ENCODE assay signal across 8 cellular contexts in the genomic region with DNA sequence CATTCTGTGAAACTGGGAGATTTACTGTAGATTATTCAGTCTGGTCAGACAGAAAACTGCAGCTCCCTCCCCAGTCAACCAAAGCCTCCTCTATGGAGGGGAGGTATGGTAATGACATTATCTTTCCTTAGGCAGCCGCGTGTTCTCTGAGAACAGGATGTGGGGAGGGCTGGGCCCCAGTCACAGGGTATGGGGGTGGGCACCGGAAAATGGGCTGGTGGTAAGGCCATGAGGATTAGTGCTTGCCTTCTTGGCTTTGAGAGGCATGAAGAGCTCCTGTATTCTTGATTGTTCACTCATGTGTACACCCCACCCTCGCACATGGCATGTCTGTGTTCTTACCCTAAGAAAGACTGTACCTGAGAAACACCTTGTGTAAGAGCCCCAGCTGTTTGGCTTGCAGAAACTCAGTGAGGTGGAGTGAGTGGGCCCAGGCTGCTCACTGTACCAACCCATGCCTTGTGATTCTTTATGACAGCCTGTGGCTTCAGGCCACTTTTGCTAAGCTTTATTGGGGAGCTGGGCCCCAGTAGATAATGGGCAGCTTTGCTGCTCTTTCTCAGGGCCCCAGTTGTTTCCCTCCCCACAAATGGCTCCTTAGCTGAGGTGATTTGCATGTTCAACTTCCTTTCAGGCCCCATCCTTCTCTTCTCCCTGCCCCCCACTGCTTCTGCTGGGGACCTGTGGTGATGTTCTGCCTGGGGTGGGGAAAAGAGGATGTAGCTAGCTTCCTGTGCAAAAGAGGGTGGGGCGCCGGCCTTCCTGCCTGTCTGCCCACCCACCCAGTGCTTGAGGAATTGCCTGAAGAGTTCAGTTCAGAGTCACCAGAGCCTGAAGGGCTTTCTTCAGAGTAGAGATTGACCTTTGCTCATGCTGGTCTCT. TPM values are rescaled to one million over a fixed set of nuclear protein-coding genes. Genes with fewer than 3 reads are reported as not detected.
A peak's percentile ranks its signal among the peaks of the same experiment; 100 is the strongest.
DNase-seq lines count a peak whose midpoint lies in the region; ATAC-seq, FAIRE-seq and TF ChIP-seq lines count a peak whose summit lies in the region.

No MANE protein-coding gene starts in this region.

- peak overlapping the region; percentile 46 for H3K9ac ChIP-seq in endothelial cell of umbilical vein (replicated peaks; ENCODE audit: extremely low read depth, insufficient read depth, low read length)

- no peak for TF ChIP-seq POLR2A in endothelial cell of umbilical vein (IDR thresholded peaks at IDR 0.05; ENCODE audit: low read depth, low read length)

- no peaks in the 10 kb centered on the region for H3K9me1 ChIP-seq in endothelial cell of umbilical vein (replicated peaks; ENCODE audit: control insufficient read depth, extremely low read depth, insufficient read depth, low read length)

- DNase-seq in Daoy (ENCODE audit: low read depth): peak; percentile 63
- DNase-seq in LHCN-M2 (ENCODE audit: low read depth): peak; percentile 50
- peak; percentile 67 to 74 for DNase-seq in activated CD4-positive, alpha-beta T cell treated with anti-CD3 and anti-CD28 coated beads, Interleukin-2, amount 50 U/mL, for 48 hours
- peak; percentile 55 for DNase-seq in endothelial cell of umbilical vein (ENCODE audit: low read depth, low spot score)
- DNase-seq in psoas muscle: peak in 1 of 2 donors; percentile 37
- DNase-seq in HEK293T (ENCODE audit: extremely low spot score): no peak
- no peak for DNase-seq in 8988T

- WGBS in psoas muscle, 3 donors: 55 to 57% (median 56%) methylated on average over 5 to 6 of the region's 6 CpGs

- intact Hi-C loops in endothelial cell of umbilical vein (cut with micrococcal nuclease) (loop anchor here (1.0 kb wide), 2 partner anchors 8 to 19 kb away; no protein-coding TSS in a partner anchor), psoas muscle (cut with DNase I) (no loop called here)

- H4K20me1 ChIP-seq in endothelial cell of umbilical vein (replicated peaks; ENCODE audit: control insufficient read depth, extremely low read depth, insufficient read depth, low read length): no peaks in the 10 kb centered on the region

- H3K4me1 ChIP-seq in endothelial cell of umbilical vein (ENCODE audit: control insufficient read depth, extremely low read depth, insufficient read depth, low read length) (peaks cover 65% of the 10 kb centered on the region), psoas muscle (peaks cover 46% of the 10 kb centered on the region)

- peaks cover 0 to 8% of the 10 kb centered on the region in 2 experiments for H3K36me3 ChIP-seq in endothelial cell of umbilical vein (ENCODE audit: control insufficient read depth in 2 of 2, extremely low read depth in 1 of 2, insufficient read depth in 2 of 2, low read length in 2 of 2)
- peaks cover 0 to 5% of the 10 kb centered on the region in 2 donors for H3K36me3 ChIP-seq in psoas muscle (ENCODE audit: insufficient read depth in 1 of 2, low read depth in 1 of 2)

- ATAC-seq in GM21723 (IDR thresholded peaks at IDR 0.05; ENCODE audit: unreplicated experiment) (peak; percentile 70), psoas muscle (peak in 2 of 4 donors; percentile 25 to 43)

- H3K27me3 ChIP-seq in endothelial cell of umbilical vein (ENCODE audit: control insufficient read depth in 2 of 2, insufficient read depth in 2 of 2, low read length in 2 of 2): no peaks in the 10 kb centered on the region
- H3K27me3 ChIP-seq in psoas muscle (ENCODE audit: insufficient read depth in 3 of 3, low read length in 2 of 3): no peaks in the 10 kb centered on the region

- no peak for FAIRE-seq in endothelial cell of umbilical vein (lab: Jason Lieb, UNC)

- CTCF ChIA-PET in endothelial cell of umbilical vein (lab: Charles Lee): interaction anchor here (0.8 to 1.8 kb wide), 5 partner anchors 12 to 97 kb away, joined by 3 to 6 read pairs (median 5); a partner anchor contains a TSS
- CTCF ChIA-PET in HEK293T (lab: Yijun Ruan, JAX): no interaction called here

- H3K27ac ChIP-seq in endothelial cell of umbilical vein (ENCODE audit: insufficient read depth, low read depth, low read length): peak overlapping the region; percentile 84
- peak overlapping the region; percentile 55 for H3K27ac ChIP-seq in psoas muscle

- POLR2A ChIA-PET in endothelial cell of umbilical vein (lab: Charles Lee) (interaction anchor here (0.6 to 1.2 kb wide), 4 partner anchors 8 to 97 kb away, joined by 3 to 4 read pairs (median 3); no protein-coding TSS in a partner anchor), HEK293T (lab: Yijun Ruan, JAX) (no interaction called here)

- no TSS peak for BruUV-seq in endothelial cell of umbilical vein (replicated peaks; lab: Mats Ljungman, UMichigan)

- H3K79me2 ChIP-seq in endothelial cell of umbilical vein (ENCODE audit: control insufficient read depth, insufficient read depth, low read length): peaks cover 95% of the 10 kb centered on the region

- no peak overlapping the region for H2AFZ ChIP-seq in endothelial cell of umbilical vein (ENCODE audit: low read depth, low read length)

- H3K9me3 ChIP-seq in endothelial cell of umbilical vein (replicated peaks; ENCODE audit: control insufficient read depth, insufficient read depth, low read length): no peaks in the 10 kb centered on the region
- no peaks in the 10 kb centered on the region for H3K9me3 ChIP-seq in psoas muscle

- dilution Hi-C loops in endothelial cell of umbilical vein (cut with MboI; ENCODE audit: extremely low pct_ligation_motif_present, low sequenced_read_pairs): no loop called here

- peak overlapping the region; percentile 65 for H3K4me2 ChIP-seq in endothelial cell of umbilical vein (ENCODE audit: insufficient read depth, low read length)

- H3K4me3 ChIP-seq in endothelial cell of umbilical vein (replicated peaks in 1 of 3; ENCODE audit: insufficient read depth in 1 of 3, low read depth in 1 of 3, low read length in 3 of 3): no peak overlapping the region
- no peak overlapping the region for H3K4me3 ChIP-seq in psoas muscle

- no peak for TF ChIP-seq CTCF in endothelial cell of umbilical vein (IDR thresholded peaks at IDR 0.05; ENCODE audit: extremely low read depth in 1 of 2, insufficient read depth in 1 of 2, low read depth in 1 of 2, low read length in 2 of 2)
- TF ChIP-seq CTCF in psoas muscle (IDR thresholded peaks at IDR 0.05): no peak

TF ChIP-seq in endothelial cell of umbilical vein, 7 proteins besides CTCF, POLR2A, EP300 and RAD21:
- TF ChIP-seq, protein P1, sequence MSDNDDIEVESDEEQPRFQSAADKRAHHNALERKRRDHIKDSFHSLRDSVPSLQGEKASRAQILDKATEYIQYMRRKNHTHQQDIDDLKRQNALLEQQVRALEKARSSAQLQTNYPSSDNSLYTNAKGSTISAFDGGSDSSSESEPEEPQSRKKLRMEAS (IDR thresholded peaks at IDR 0.05; ENCODE audit: insufficient read depth, insufficient read length): no peak
- peak; percentile 11 for TF ChIP-seq GATA2 (IDR thresholded peaks at IDR 0.05; ENCODE audit: insufficient read depth, insufficient read length, low read depth, low read length)

TF ChIP-seq in HEK293T, 16 proteins besides CTCF, POLR2A, EP300 and RAD21:
- TF ChIP-seq TARDBP (IDR thresholded peaks at IDR 0.05) (no peak), L3MBTL2 (conservative IDR thresholded peaks at IDR 0.05) (no peak), HDGF (IDR thresholded peaks at IDR 0.05; ENCODE audit: borderline replicate concordance) (no peak), CTBP1 (IDR thresholded peaks at IDR 0.05; ENCODE audit: borderline replicate concordance) (no peak), LEF1 (IDR thresholded peaks at IDR 0.05; ENCODE audit: borderline replicate concordance) (no peak), ZNF384 (IDR thresholded peaks at IDR 0.05) (no peak), ARNT (IDR thresholded peaks at IDR 0.05) (no peak), ELF4 (IDR thresholded peaks at IDR 0.05) (no peak), BHLHE40 (IDR thresholded peaks at IDR 0.05; ENCODE audit: borderline replicate concordance) (no peak), NFRKB (IDR thresholded peaks at IDR 0.05) (no peak), FOXM1 (IDR thresholded peaks at IDR 0.05; ENCODE audit: borderline replicate concordance) (no peak), FOXA1 (IDR thresholded peaks at IDR 0.05) (no peak), FOXK2 (IDR thresholded peaks at IDR 0.05) (no peak), SUZ12 (IDR thresholded peaks at IDR 0.05) (no peak), SP1 (IDR thresholded peaks at IDR 0.05) (no peak)
- TF ChIP-seq, protein P2, sequence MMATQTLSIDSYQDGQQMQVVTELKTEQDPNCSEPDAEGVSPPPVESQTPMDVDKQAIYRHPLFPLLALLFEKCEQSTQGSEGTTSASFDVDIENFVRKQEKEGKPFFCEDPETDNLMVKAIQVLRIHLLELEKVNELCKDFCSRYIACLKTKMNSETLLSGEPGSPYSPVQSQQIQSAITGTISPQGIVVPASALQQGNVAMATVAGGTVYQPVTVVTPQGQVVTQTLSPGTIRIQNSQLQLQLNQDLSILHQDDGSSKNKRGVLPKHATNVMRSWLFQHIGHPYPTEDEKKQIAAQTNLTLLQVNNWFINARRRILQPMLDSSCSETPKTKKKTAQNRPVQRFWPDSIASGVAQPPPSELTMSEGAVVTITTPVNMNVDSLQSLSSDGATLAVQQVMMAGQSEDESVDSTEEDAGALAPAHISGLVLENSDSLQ (IDR thresholded peaks at IDR 0.05): no peak

RNA-seq across cellular contexts. Expression of a gene that starts 30.7 kb away (rescaled TPM):
- 300 and 316 TPM in 2 replicates for total RNA-seq in Daoy (2014; rRNA removed; shearing (Covaris generic))
- total RNA-seq in LHCN-M2 (2014; rRNA removed): 326 and 341 TPM in 2 replicates
- polyA plus RNA-seq in LHCN-M2 (2012): 453 TPM
- 635 and 658 TPM in 2 replicates for total RNA-seq in endothelial cell of umbilical vein
- polyA plus RNA-seq in endothelial cell of umbilical vein: 511 and 528 TPM in 2 replicates
- polyA plus RNA-seq in endothelial cell of umbilical vein (2011; cell fraction: cytosol; rRNA removed): 475 and 549 TPM in 2 replicates
- 738 and 769 TPM in 2 replicates for polyA plus RNA-seq in endothelial cell of umbilical vein (2011; cell fraction: nucleus; rRNA removed)
- 862 and 934 TPM in 2 replicates for polyA plus RNA-seq in endothelial cell of umbilical vein (2012)
- polyA minus RNA-seq in endothelial cell of umbilical vein: 709 and 797 TPM in 2 replicates
- polyA minus RNA-seq in endothelial cell of umbilical vein (2011; cell fraction: cytosol; rRNA and poly(A)+ RNA removed): 123 TPM
- polyA minus RNA-seq in endothelial cell of umbilical vein (2011; cell fraction: nucleus; rRNA and poly(A)+ RNA removed): 296 and 346 TPM in 2 replicates
- 100 to 1,000 TPM in 1 of 4 donors, 10 to 100 TPM in 3; 66.0 to 101 (median 84.1) TPM for total RNA-seq in psoas muscle
- polyA plus RNA-seq in psoas muscle: 100 to 1,000 TPM in 1 of 3 donors, 10 to 100 TPM in 2; 31.4 to 133 (median 36.1) TPM

Comparison
In these comparisons a context has a peak if more than half of its experiments do, and no peak if none do; other contexts are left out.
1. DNase-seq: peak in Daoy (single experiment), LHCN-M2 (single experiment), activated CD4-positive, alpha-beta T cell treated with anti-CD3 and anti-CD28 coated beads, Interleukin-2, amount 50 U/mL, for 48 hours (2 of 2) and endothelial cell of umbilical vein (single experiment); none in HEK293T (single experiment) and 8988T (single experiment).